In genomic region chr3:132029182-132029902, GRCh38 we compare ENCODE assay signal across 8 cellular contexts. TPM values are rescaled to one million over a fixed set of nuclear protein-coding genes. Genes with fewer than 3 reads are reported as not detected.
DNase-seq lines count a peak whose midpoint lies in the region; ATAC-seq and TF ChIP-seq lines count a peak whose summit lies in the region.

No MANE protein-coding gene starts in this region.

- ATAC-seq in GM21576 (IDR thresholded peaks at IDR 0.05; ENCODE audit: unreplicated experiment): peak; percentile 75
- peak; percentile 81 for ATAC-seq in activated T-cell treated with anti-CD3 and anti-CD28 coated beads, Interleukin-2, amount 50 U/mL, for 72 hours (replicated peaks in 1 of 2)

- H3K79me1 ChIP-seq in neuronal stem cell (ENCODE audit: low read depth, low read length): no peaks in the 10 kb centered on the region

- H2AFZ ChIP-seq in neuronal stem cell (ENCODE audit: low read length): peak overlapping the region; percentile 44

- H4K8ac ChIP-seq in neuronal stem cell (ENCODE audit: low read depth, low read length): no peak overlapping the region

- H3K4me1 Mint-ChIP-seq in activated T-cell treated with anti-CD3 and anti-CD28 coated beads, Interleukin-2, amount 50 U/mL, for 72 hours (ENCODE audit: low read depth): peaks cover 3% of the 10 kb centered on the region

- no peak for TF ChIP-seq POLR2A in transverse colon (IDR thresholded peaks at IDR 0.05)

- no peak overlapping the region for H3K23ac ChIP-seq in neuronal stem cell (ENCODE audit: low read depth, low read length, poor library complexity)

- TF ChIP-seq EP300 in transverse colon (IDR thresholded peaks at IDR 0.05; ENCODE audit: low read depth): no peak

- H3K14ac ChIP-seq in neuronal stem cell (ENCODE audit: low read length): no peak overlapping the region

- H3K4me3 ChIP-seq in fibroblast of villous mesenchyme (ENCODE audit: low read depth, low read length): no peak overlapping the region
- H3K4me3 ChIP-seq in neuronal stem cell (ENCODE audit: low read length in 2 of 2): no peak overlapping the region
- no peak overlapping the region for H3K4me3 ChIP-seq in transverse colon

- H2BK120ac ChIP-seq in neuronal stem cell (ENCODE audit: low read depth, low read length): no peak overlapping the region

- H3K9ac ChIP-seq in neuronal stem cell (ENCODE audit: low read depth, low read length, poor library complexity): no peak overlapping the region

- no peak overlapping the region for H3K4me2 ChIP-seq in neuronal stem cell (ENCODE audit: insufficient read depth, low read length, poor library complexity, severe bottlenecking)

- no peak overlapping the region for H2AK5ac ChIP-seq in neuronal stem cell (ENCODE audit: low read depth, low read length)

- no peaks in the 10 kb centered on the region for H3K9me3 Mint-ChIP-seq in activated T-cell treated with anti-CD3 and anti-CD28 coated beads, Interleukin-2, amount 50 U/mL, for 72 hours

- H3K27me3 ChIP-seq in neuronal stem cell (ENCODE audit: control insufficient read depth in 3 of 3, insufficient read depth in 3 of 3, low read depth in 1 of 3, low read length in 3 of 3) (peaks cover 0 to 19% (median 5%) of the 10 kb centered on the region in 3 experiments), transverse colon (peaks cover 43% of the 10 kb centered on the region)

- intact Hi-C loops in transverse colon (cut with DNase I; ENCODE audit: low total_unique reads): no loop called here

- H3K4me3 Mint-ChIP-seq in activated T-cell treated with anti-CD3 and anti-CD28 coated beads, Interleukin-2, amount 50 U/mL, for 72 hours: no peak overlapping the region

- no peak overlapping the region for H3K4ac ChIP-seq in neuronal stem cell (ENCODE audit: low read length)

- H2BK5ac ChIP-seq in neuronal stem cell (ENCODE audit: low read length): no peak overlapping the region

- WGBS in neuronal stem cell (ENCODE audit: extremely low coverage in 2 of 2, insufficient read length in 2 of 2, insufficient replicate concordance in 1 of 2), 2 donors: no CpG with 5 or more reads among the region's 15 CpGs
- WGBS in transverse colon (ENCODE audit: low coverage in 1 of 2), 2 donors: 13 to 26% methylated on average over 2 to 15 of the region's 15 CpGs

- H2BK12ac ChIP-seq in neuronal stem cell (ENCODE audit: low read length): no peak overlapping the region

- peak; percentile 78 for DNase-seq in DMS114 treated with DMSO at 0.1 percent for 48 hours (lab: John Stamatoyannopoulos, UW; ENCODE audit: unreplicated experiment)
- peak; percentile 79 to 91 for DNase-seq in Kasumi-1 (lab: John Stamatoyannopoulos, UW)
- DNase-seq in OCI-M2 (lab: John Stamatoyannopoulos, UW; ENCODE audit: unreplicated experiment): peak; percentile 21
- peak; percentile 74 to 75 for DNase-seq in activated T-cell treated with anti-CD3 and anti-CD28 coated beads, Interleukin-2, amount 50 U/mL, for 72 hours
- DNase-seq in fibroblast of villous mesenchyme (ENCODE audit: low read depth): peak; percentile 75
- peak; percentile 83 for DNase-seq in neuronal stem cell (ENCODE audit: low spot score)
- DNase-seq in transverse colon: peak; percentile 74

- peaks cover 68% of the 10 kb centered on the region for H3K27me3 Mint-ChIP-seq in activated T-cell treated with anti-CD3 and anti-CD28 coated beads, Interleukin-2, amount 50 U/mL, for 72 hours (ENCODE audit: low read depth)

- H3K27ac Mint-ChIP-seq in activated T-cell treated with anti-CD3 and anti-CD28 coated beads, Interleukin-2, amount 50 U/mL, for 72 hours: no peak overlapping the region

- peaks cover 0 to 3% of the 10 kb centered on the region in 2 donors for H3K36me3 Mint-ChIP-seq in activated T-cell treated with anti-CD3 and anti-CD28 coated beads, Interleukin-2, amount 50 U/mL, for 72 hours (ENCODE audit: insufficient read depth in 2 of 2)

- in situ Hi-C loops in transverse colon (cut with MboI; ENCODE audit: low pct_ligation_motif_present in 1 of 4, low pct_unique_long_range_greater_than_20kb in 1 of 4, low sequenced_read_pairs in 3 of 4): no loop called here

- H3K36me3 ChIP-seq in neuronal stem cell (replicated peaks in 1 of 2; ENCODE audit: control insufficient read depth in 2 of 2, insufficient read depth in 2 of 2, low read length in 2 of 2): no peaks in the 10 kb centered on the region
- no peaks in the 10 kb centered on the region for H3K36me3 ChIP-seq in transverse colon

- H3K27ac ChIP-seq in neuronal stem cell (replicated peaks; ENCODE audit: low read length) (no peak overlapping the region), transverse colon (no peak overlapping the region)

- peak overlapping the region; percentile 5 for H3K18ac ChIP-seq in neuronal stem cell (ENCODE audit: low read length)

- peaks cover 6 to 8% of the 10 kb centered on the region in 2 donors for H3K4me1 ChIP-seq in neuronal stem cell (ENCODE audit: control insufficient read depth in 2 of 2, insufficient read depth in 1 of 2, low read depth in 1 of 2, low read length in 2 of 2)
- H3K4me1 ChIP-seq in transverse colon: peaks cover 0 to 5% (median 0%) of the 10 kb centered on the region in 4 donors

- H3K9me3 ChIP-seq in neuronal stem cell (replicated peaks in 1 of 2; ENCODE audit: control insufficient read depth in 2 of 2, insufficient read depth in 1 of 2, low read depth in 1 of 2, low read length in 2 of 2): no peaks in the 10 kb centered on the region
- H3K9me3 ChIP-seq in transverse colon: no peaks in the 10 kb centered on the region

- no peak overlapping the region for H4K91ac ChIP-seq in neuronal stem cell (ENCODE audit: low read depth, low read length, poor library complexity)

- no peak overlapping the region for H2BK15ac ChIP-seq in neuronal stem cell (ENCODE audit: low read length)

- TF ChIP-seq CTCF in fibroblast of villous mesenchyme (IDR thresholded peaks at IDR 0.05; ENCODE audit: insufficient read depth, low read depth, low read length) (peak; percentile 95), transverse colon (IDR thresholded peaks at IDR 0.05) (peak; percentile 50 to 70 (median 55))

RNA-seq across cellular contexts. Expression of gene CPNE4, which starts 5.5 kb away (rescaled TPM):
- under 1 TPM; 0.17 to 0.65 TPM for total RNA-seq in activated T-cell treated with anti-CD3 and anti-CD28 coated beads, Interleukin-2, amount 50 U/mL, for 72 hours
- total RNA-seq in fibroblast of villous mesenchyme: not detected in 2 replicates
- polyA plus RNA-seq in neuronal stem cell (2013, experiment 1 of 2): 0.13 TPM
- polyA plus RNA-seq in neuronal stem cell (2013, experiment 2 of 2): 0.07 TPM
- total RNA-seq in transverse colon: 1 to 10 TPM in 1 of 4 donors, under 1 TPM in 1, not detected in 2; 0.16 to 1.5 TPM

Comparison
In these comparisons a context has a peak if more than half of its experiments do, and no peak if none do; other contexts are left out.
1. DNase-seq: peak in every context shown above with its lines; median percentile 85 in Kasumi-1; 83 in neuronal stem cell; 78 in DMS114 treated with DMSO at 0.1 percent for 48 hours; 75 in fibroblast of villous mesenchyme; 74 in activated T-cell treated with anti-CD3 and anti-CD28 coated beads, Interleukin-2, amount 50 U/mL, for 72 hours; 74 in transverse colon; 21 in OCI-M2.